In genomic region chr22:39917091-39917703, GRCh38 we compare ENCODE assay signal across 20 cellular contexts. TPM values are rescaled to one million over a fixed set of nuclear protein-coding genes. Genes with fewer than 3 reads are reported as not detected.
DNase-seq lines count a peak whose midpoint lies in the region; ATAC-seq and TF ChIP-seq lines count a peak whose summit lies in the region.
"Had no signal": no experiment of that assay in that cellular context is flagged by ENCODE, and none has a peak within 500 bp of the region (broad histone marks: within the 10 kb centered on the region; RNA-seq: fewer than 3 reads in every experiment).

No MANE protein-coding gene starts in this region.

- intact Hi-C loops in activated CD4-positive, alpha-beta T cell treated with anti-CD3 and anti-CD28 coated beads, Interleukin-2, amount 10 ng/mL, durations not matched to agents 24 days and 14 days (cut with micrococcal nuclease): no loop called here
- intact Hi-C loops in activated CD8-positive, alpha-beta T cell treated with anti-CD3 and anti-CD28 coated beads for 36 hours (cut with micrococcal nuclease): no loop called here

- H3K27me3 Mint-ChIP-seq in activated CD4-positive, alpha-beta T cell treated with anti-CD3 and anti-CD28 coated beads, Interleukin-2, amount 10 ng/mL, durations not matched to agents 24 days and 14 days: no peaks in the 10 kb centered on the region
- no peaks in the 10 kb centered on the region for H3K27me3 Mint-ChIP-seq in activated CD8-positive, alpha-beta T cell treated with anti-CD3 and anti-CD28 coated beads for 36 hours
- H3K27me3 Mint-ChIP-seq in naive thymus-derived CD8-positive, alpha-beta T cell: no peaks in the 10 kb centered on the region

- CTCF ChIA-PET in activated CD8-positive, alpha-beta T cell treated with anti-CD3 and anti-CD28 coated beads for 36 hours (lab: Charles Lee): interaction anchor here (1.1 to 3.7 kb wide), 9 partner anchors 9 to 107 kb away, joined by 3 to 29 read pairs (median 5); no protein-coding TSS in a partner anchor

- POLR2A ChIA-PET in activated CD8-positive, alpha-beta T cell treated with anti-CD3 and anti-CD28 coated beads for 36 hours (lab: Charles Lee): interaction anchor here (0.8 to 4.5 kb wide), 11 partner anchors 10 to 394 kb away, joined by 3 to 97 read pairs (median 5); partner anchors contain the start of gene GRAP2
- POLR2A ChIA-PET in naive thymus-derived CD8-positive, alpha-beta T cell (lab: Charles Lee): interaction anchor here (0.6 to 16.5 kb wide), 11 partner anchors 8 to 597 kb away, joined by 3 to 408 read pairs (median 11); no protein-coding TSS in a partner anchor

- peak overlapping the region; percentile 80 for H3K4me3 Mint-ChIP-seq in activated CD4-positive, alpha-beta T cell treated with anti-CD3 and anti-CD28 coated beads, Interleukin-2, amount 10 ng/mL, durations not matched to agents 24 days and 14 days
- peak overlapping the region; percentile 80 for H3K4me3 Mint-ChIP-seq in activated CD8-positive, alpha-beta T cell treated with anti-CD3 and anti-CD28 coated beads for 36 hours
- H3K4me3 Mint-ChIP-seq in naive thymus-derived CD8-positive, alpha-beta T cell: peak overlapping the region; percentile 61 to 99 (median 84)

- no peaks in the 10 kb centered on the region for H3K36me3 ChIP-seq in KOPT-K1 (ENCODE audit: insufficient read depth, low read length)
- H3K36me3 ChIP-seq: gastrocnemius medialis, MG63, prostate gland, spleen had no signal

- no peak for DNase-seq in activated CD4-positive, alpha-beta T cell treated with anti-CD3 and anti-CD28 coated beads, Interleukin-2, amount 10 ng/mL, durations not matched to agents 24 days and 14 days
- DNase-seq in activated CD4-positive, alpha-beta T cell treated with anti-CD3 and anti-CD28 coated beads for 1 hour: no peak
- no peak for DNase-seq in activated CD8-positive, alpha-beta T cell treated with anti-CD3 and anti-CD28 coated beads for 36 hours
- no peak for DNase-seq in naive thymus-derived CD8-positive, alpha-beta T cell
- no peak for DNase-seq in anterior cingulate cortex (lab: John Stamatoyannopoulos, UW)
- no peak for DNase-seq in effector CD4-positive, alpha-beta T cell
- no peak for DNase-seq in cortex of kidney (lab: John Stamatoyannopoulos, UW)
- DNase-seq: activated CD8-positive, alpha-beta memory T cell treated with anti-CD3 and anti-CD28 coated beads for 24 hours; Caco-2; gastrocnemius medialis; GDM1; H7; MG63; NCI-H226; SHP77 treated with DMSO at 0.1 percent for 48 hours; spleen had no signal

- peak overlapping the region; percentile 99 for H3K27ac ChIP-seq in KOPT-K1 (ENCODE audit: low read depth, low read length, poor library complexity, severe bottlenecking)
- H3K27ac ChIP-seq: gastrocnemius medialis, prostate gland had no signal

- no peaks in the 10 kb centered on the region for H3K9me3 Mint-ChIP-seq in activated CD4-positive, alpha-beta T cell treated with anti-CD3 and anti-CD28 coated beads, Interleukin-2, amount 10 ng/mL, durations not matched to agents 24 days and 14 days
- no peaks in the 10 kb centered on the region for H3K9me3 Mint-ChIP-seq in activated CD8-positive, alpha-beta T cell treated with anti-CD3 and anti-CD28 coated beads for 36 hours
- no peaks in the 10 kb centered on the region for H3K9me3 Mint-ChIP-seq in naive thymus-derived CD8-positive, alpha-beta T cell

- no peaks in the 10 kb centered on the region for H3K9me3 ChIP-seq in KOPT-K1 (ENCODE audit: insufficient read depth, low read length, poor library complexity, severe bottlenecking)
- H3K9me3 ChIP-seq: Caco-2, gastrocnemius medialis, MG63, prostate gland, spleen had no signal

- peak overlapping the region; percentile 75 for H3K27ac Mint-ChIP-seq in activated CD4-positive, alpha-beta T cell treated with anti-CD3 and anti-CD28 coated beads, Interleukin-2, amount 10 ng/mL, durations not matched to agents 24 days and 14 days
- peak overlapping the region; percentile 92 for H3K27ac Mint-ChIP-seq in activated CD8-positive, alpha-beta T cell treated with anti-CD3 and anti-CD28 coated beads for 36 hours
- peak overlapping the region in 8 of 10 donors; percentile 95 to 99 (median 96) for H3K27ac Mint-ChIP-seq in naive thymus-derived CD8-positive, alpha-beta T cell

- H3K36me3 Mint-ChIP-seq in activated CD4-positive, alpha-beta T cell treated with anti-CD3 and anti-CD28 coated beads, Interleukin-2, amount 10 ng/mL, durations not matched to agents 24 days and 14 days (ENCODE audit: low read depth): peaks cover 14% of the 10 kb centered on the region
- peaks cover 13% of the 10 kb centered on the region for H3K36me3 Mint-ChIP-seq in activated CD8-positive, alpha-beta T cell treated with anti-CD3 and anti-CD28 coated beads for 36 hours (ENCODE audit: low read depth)
- H3K36me3 Mint-ChIP-seq in naive thymus-derived CD8-positive, alpha-beta T cell: peaks cover 2 to 63% (median 4%) of the 10 kb centered on the region in 3 donors

- peaks cover 73% of the 10 kb centered on the region for H3K4me1 Mint-ChIP-seq in activated CD4-positive, alpha-beta T cell treated with anti-CD3 and anti-CD28 coated beads, Interleukin-2, amount 10 ng/mL, durations not matched to agents 24 days and 14 days
- peaks cover 80% of the 10 kb centered on the region for H3K4me1 Mint-ChIP-seq in activated CD8-positive, alpha-beta T cell treated with anti-CD3 and anti-CD28 coated beads for 36 hours (ENCODE audit: low read depth)
- peaks cover 52 to 94% (median 90%) of the 10 kb centered on the region in 4 donors for H3K4me1 Mint-ChIP-seq in naive thymus-derived CD8-positive, alpha-beta T cell

- TF ChIP-seq CTCF in activated CD8-positive, alpha-beta T cell treated with anti-CD3 and anti-CD28 coated beads for 36 hours (IDR thresholded peaks at IDR 0.05): no peak

- ATAC-seq in activated CD8-positive, alpha-beta T cell treated with anti-CD3 and anti-CD28 coated beads for 36 hours: no peak
- no peak for ATAC-seq in naive thymus-derived CD8-positive, alpha-beta T cell
- ATAC-seq: gastrocnemius medialis had no signal

RNA-seq across cellular contexts. Expression of gene GRAP2, which starts 16.3 kb away (rescaled TPM):
- total RNA-seq in activated CD4-positive, alpha-beta T cell treated with anti-CD3 and anti-CD28 coated beads, Interleukin-2, amount 10 ng/mL, durations not matched to agents 24 days and 14 days: 34.4 and 38.4 TPM in 2 replicates
- 10 to 100 TPM; 83.2 to 86.8 TPM for total RNA-seq in activated CD8-positive, alpha-beta T cell treated with anti-CD3 and anti-CD28 coated beads for 36 hours
- 100 to 1,000 TPM; 202 TPM for total RNA-seq in naive thymus-derived CD8-positive, alpha-beta T cell
- polyA plus RNA-seq in naive thymus-derived CD8-positive, alpha-beta T cell: 100 to 1,000 TPM in 2 of 3 donors, 10 to 100 TPM in 1; 88.3 to 176 (median 133) TPM
- total RNA-seq: Caco-2 had no signal
- polyA plus RNA-seq: AG04450 had no signal

RNA-seq across cellular contexts. Expression of gene ENTHD1, which starts 23.6 kb away (rescaled TPM):
- total RNA-seq in activated CD4-positive, alpha-beta T cell treated with anti-CD3 and anti-CD28 coated beads, Interleukin-2, amount 10 ng/mL, durations not matched to agents 24 days and 14 days: 0.09 and 0.56 TPM in 2 replicates
- under 1 TPM; 0.34 TPM for total RNA-seq in activated CD8-positive, alpha-beta T cell treated with anti-CD3 and anti-CD28 coated beads for 36 hours
- total RNA-seq in naive thymus-derived CD8-positive, alpha-beta T cell: under 1 TPM; 0.26 to 0.36 TPM
- polyA plus RNA-seq in naive thymus-derived CD8-positive, alpha-beta T cell: under 1 TPM; 0.20 to 0.41 (median 0.38) TPM
- total RNA-seq: Caco-2, gastrocnemius medialis, H7, liver had no signal
- polyA plus RNA-seq: AG04450, liver had no signal

RNA-seq across cellular contexts. Expression of gene TMA7B, which starts 43.0 kb away (rescaled TPM):
- 0.90 and 0.96 TPM in 2 replicates for total RNA-seq in activated CD4-positive, alpha-beta T cell treated with anti-CD3 and anti-CD28 coated beads, Interleukin-2, amount 10 ng/mL, durations not matched to agents 24 days and 14 days
- total RNA-seq in activated CD8-positive, alpha-beta T cell treated with anti-CD3 and anti-CD28 coated beads for 36 hours: 1 to 10 TPM; 2.2 to 2.3 TPM
- 10 to 100 TPM; 11.8 to 14.2 TPM for total RNA-seq in naive thymus-derived CD8-positive, alpha-beta T cell
- 1 to 10 TPM; 1.5 to 3.5 (median 2.8) TPM for polyA plus RNA-seq in naive thymus-derived CD8-positive, alpha-beta T cell
- total RNA-seq: Caco-2, gastrocnemius medialis, H7, prostate gland had no signal
- polyA plus RNA-seq: AG04450, liver had no signal
